ENCODE assay signal across 11 cellular contexts in the genomic region with DNA sequence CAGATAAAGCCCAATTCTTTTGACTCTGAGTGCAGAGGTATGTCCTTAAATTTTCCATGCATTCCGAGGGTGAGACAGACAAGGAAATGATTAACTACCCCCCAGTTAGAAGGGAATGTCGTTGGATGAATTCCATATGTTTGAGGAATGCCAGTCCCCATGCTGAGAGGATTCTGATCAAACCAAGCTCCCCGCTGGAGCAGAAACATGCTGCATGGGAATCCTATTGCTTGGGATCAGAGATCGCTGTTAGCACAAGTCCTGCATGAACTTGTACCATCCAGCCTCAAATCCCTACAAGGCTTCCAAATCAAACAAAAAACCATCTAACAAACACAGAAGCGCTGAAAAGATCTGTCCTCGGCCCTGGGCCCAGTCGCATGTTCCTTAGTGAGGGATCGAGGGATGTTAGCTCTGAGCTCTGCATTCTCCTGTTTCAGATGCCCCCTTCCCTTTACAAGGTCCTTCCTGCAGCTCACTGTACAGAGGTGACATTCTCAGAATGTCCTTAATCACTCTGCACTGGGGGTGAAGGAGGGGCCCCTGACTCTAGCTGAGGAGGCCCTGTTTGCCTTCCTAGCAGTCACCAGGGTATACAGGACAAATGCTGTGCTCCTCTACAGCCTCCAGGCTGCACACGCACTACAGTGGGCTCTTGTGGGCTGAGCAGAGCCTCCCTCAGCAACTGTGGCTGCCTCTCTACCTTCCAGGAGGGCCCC.
DNase-seq lines count a peak whose midpoint lies in the region; ATAC-seq and TF ChIP-seq lines count a peak whose summit lies in the region.
"Had no signal": no experiment of that assay in that cellular context is flagged by ENCODE, and none has a peak within 500 bp of the region (broad histone marks: within the 10 kb centered on the region; RNA-seq: fewer than 3 reads in every experiment).

No MANE protein-coding gene starts in this region.

- no peak for TF ChIP-seq CTCF in foreskin fibroblast (IDR thresholded peaks at IDR 0.05; ENCODE audit: low read depth, low read length)
- TF ChIP-seq CTCF in prostate gland (IDR thresholded peaks at IDR 0.05): no peak
- TF ChIP-seq CTCF in mucosa of descending colon (IDR thresholded peaks at IDR 0.05): no peak

- intact Hi-C loops in prostate gland (cut with DNase I) (no loop called here), mucosa of descending colon (cut with DNase I, micrococcal nuclease) (no loop called here)

- H3K9me3 ChIP-seq in SK-N-MC (ENCODE audit: low read depth, low read length) (no peaks in the 10 kb centered on the region), prostate gland (no peaks in the 10 kb centered on the region), mucosa of descending colon (no peaks in the 10 kb centered on the region)

- 40% methylated on average over 9 of the region's 9 CpGs for WGBS in prostate gland

- H3K9ac ChIP-seq in SK-N-MC (ENCODE audit: insufficient read length): no peak overlapping the region

- H3K4me1 ChIP-seq in prostate gland (replicated peaks) (no peaks in the 10 kb centered on the region), mucosa of descending colon (ENCODE audit: low read depth) (no peaks in the 10 kb centered on the region)

- DNase-seq in GM03348 (ENCODE audit: low spot score) (peak; percentile 51), SK-N-MC (ENCODE audit: low read depth, low spot score) (no peak), foreskin fibroblast (peak; percentile 78 to 83), prostate gland (ENCODE audit: low spot score) (peak; percentile 8), NCI-H2107 treated with DMSO at 0.1 percent for 48 hours (lab: John Stamatoyannopoulos, UW; ENCODE audit: unreplicated experiment) (no peak), mucosa of descending colon (no peak), cortex of kidney (lab: John Stamatoyannopoulos, UW) (no peak)
- DNase-seq: activated CD8-positive, alpha-beta memory T cell treated with anti-CD3 and anti-CD28 coated beads, Interleukin-2, amount 50 U/mL, for 48 hours; effector CD4-positive, alpha-beta T cell; NCI-H1436 had no signal

- no peaks in the 10 kb centered on the region for H3K27me3 ChIP-seq in prostate gland (replicated peaks; ENCODE audit: insufficient read depth)

- H3K27ac ChIP-seq in SK-N-MC (peak overlapping the region; percentile 53; the same call in 1 of the 2 replicates), prostate gland (no peak overlapping the region)

- ATAC-seq in mucosa of descending colon (no peak), GM21576 (IDR thresholded peaks at IDR 0.05; ENCODE audit: unreplicated experiment) (no peak)

- TF ChIP-seq POLR2A in prostate gland (IDR thresholded peaks at IDR 0.05): no peak

- H3K4me3 ChIP-seq in SK-N-MC (peak overlapping the region; percentile 51), foreskin fibroblast (ENCODE audit: low read depth in 1 of 2, low read length in 2 of 2) (no peak overlapping the region), prostate gland (no peak overlapping the region), mucosa of descending colon (no peak overlapping the region)

- H3K36me3 ChIP-seq in SK-N-MC (ENCODE audit: insufficient read depth, low read length) (no peaks in the 10 kb centered on the region), prostate gland (no peaks in the 10 kb centered on the region), mucosa of descending colon (ENCODE audit: low read depth) (no peaks in the 10 kb centered on the region)

Comparison
In these comparisons a context has a peak if more than half of its experiments do, and no peak if none do; other contexts are left out.
1. DNase-seq: peak in GM03348 (single experiment), foreskin fibroblast (2 of 2) and prostate gland (single experiment); none in SK-N-MC (single experiment), NCI-H2107 treated with DMSO at 0.1 percent for 48 hours (single experiment), mucosa of descending colon (0 of 3) and cortex of kidney (single experiment).